ENCODE assay signal across 15 cellular contexts in genomic region chr3:66904816-66905543, GRCh38.
DNase-seq lines count a peak whose midpoint lies in the region; ATAC-seq lines count a peak whose summit lies in the region.
"Had no signal": no experiment of that assay in that cellular context is flagged by ENCODE, and none has a peak within 500 bp of the region (broad histone marks: within the 10 kb centered on the region; RNA-seq: fewer than 3 reads in every experiment).

No MANE protein-coding gene starts in this region.

- DNase-seq in HCEC 1CT: peak; percentile 24
- peak; percentile 2 to 89 for DNase-seq in NOMO-1 (lab: John Stamatoyannopoulos, UW; ENCODE audit: unreplicated experiment in 2 of 2)
- DNase-seq in amniotic epithelial cell (ENCODE audit: low read depth): peak; percentile 32
- DNase-seq in left kidney (ENCODE audit: low read depth, low spot score): peak; percentile 66
- no peak for DNase-seq in mesenteric fat pad (ENCODE audit: low spot score)
- DNase-seq: activated CD4-positive, CD25-positive, alpha-beta regulatory T cell treated with anti-CD3 and anti-CD28 coated beads, Interleukin-2, amount 50 U/mL, for 72 hours; activated T-cell treated with anti-CD3 and anti-CD28 coated beads for 4 hours; caudate nucleus; immature natural killer cell; NCI-H1092; nucleus accumbens; uterus had no signal

- no peak for ATAC-seq in HG03039 (IDR thresholded peaks at IDR 0.05; ENCODE audit: unreplicated experiment)
- ATAC-seq in GM19035 (IDR thresholded peaks at IDR 0.05; ENCODE audit: unreplicated experiment): no peak
- ATAC-seq in HG02678 (IDR thresholded peaks at IDR 0.05; ENCODE audit: unreplicated experiment): no peak
